Comparison of ENCODE assay signal across 1 cellular context in the genomic region with DNA sequence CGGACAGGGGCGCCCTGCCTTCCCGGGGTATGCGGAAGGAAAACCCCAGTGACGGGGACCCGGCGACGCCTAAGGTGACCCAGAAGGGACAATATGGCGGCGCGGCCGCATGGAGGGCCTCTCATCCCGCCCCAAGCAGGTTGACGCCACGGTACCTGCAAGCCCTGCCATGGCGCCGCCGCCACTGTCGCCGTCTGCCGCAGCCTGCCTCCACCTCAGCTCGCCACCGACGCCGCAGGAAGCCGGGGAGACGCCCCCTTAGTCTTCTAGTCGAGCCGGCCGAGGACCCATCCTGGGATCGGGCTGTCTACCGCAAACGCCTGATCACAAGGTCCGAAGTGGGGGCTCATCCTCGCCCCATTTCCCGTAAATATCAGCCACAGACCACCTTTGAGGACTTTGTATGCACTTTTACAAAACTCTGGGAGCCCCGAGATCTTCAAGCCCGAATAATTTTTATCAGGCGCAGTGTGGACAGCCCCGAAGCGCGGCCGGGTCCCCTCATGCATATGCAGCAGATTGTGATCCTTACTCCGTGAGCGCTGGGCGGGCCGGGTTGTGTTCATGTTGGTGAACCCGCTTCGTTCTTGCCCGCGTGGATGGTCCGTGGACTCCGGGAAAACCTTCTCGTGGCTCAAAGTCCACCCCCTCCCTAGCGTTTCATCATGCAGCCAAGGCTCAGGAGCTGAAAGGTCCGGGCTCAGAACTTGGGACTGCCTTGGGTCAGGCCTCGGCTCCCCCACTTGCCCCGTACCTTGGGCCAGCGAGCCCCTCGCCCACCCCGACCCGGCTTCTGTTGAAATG.
TF ChIP-seq lines count a peak whose summit lies in the region.

TSS of gene BLCAP (minus strand) at position 239 of the 804 bp plus-strand sequence. CDS start 8,702 bp downstream, outside the sequence.

TF ChIP-seq in HepG2, 621 proteins besides CTCF, POLR2A, EP300 and RAD21 (continued from another document and continues in another):
- TF ChIP-seq, protein P1, sequence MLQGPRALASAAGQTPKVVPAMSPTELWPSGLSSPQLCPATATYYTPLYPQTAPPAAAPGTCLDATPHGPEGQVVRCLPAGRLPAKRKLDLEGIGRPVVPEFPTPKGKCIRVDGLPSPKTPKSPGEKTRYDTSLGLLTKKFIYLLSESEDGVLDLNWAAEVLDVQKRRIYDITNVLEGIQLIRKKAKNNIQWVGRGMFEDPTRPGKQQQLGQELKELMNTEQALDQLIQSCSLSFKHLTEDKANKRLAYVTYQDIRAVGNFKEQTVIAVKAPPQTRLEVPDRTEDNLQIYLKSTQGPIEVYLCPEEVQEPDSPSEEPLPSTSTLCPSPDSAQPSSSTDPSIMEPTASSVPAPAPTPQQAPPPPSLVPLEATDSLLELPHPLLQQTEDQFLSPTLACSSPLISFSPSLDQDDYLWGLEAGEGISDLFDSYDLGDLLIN (CRISPR knock-in tag; IDR thresholded peaks at IDR 0.05; ENCODE audit: borderline replicate concordance), result peak; percentile 63; the same call in 1 of the 2 replicates
- 0 out of 2 replicates have a peak, but pooled peaks have one; percentile 68 for TF ChIP-seq ZNF660 (CRISPR knock-in tag; IDR thresholded peaks at IDR 0.05; ENCODE audit: borderline replicate concordance, low read depth)
- no peak for TF ChIP-seq PAWR (CRISPR knock-in tag; IDR thresholded peaks at IDR 0.05; ENCODE audit: borderline replicate concordance)
- TF ChIP-seq AKAP8 (CRISPR knock-in tag; IDR thresholded peaks at IDR 0.05), result 0 out of 2 replicates have a peak, but pooled peaks have one; percentile 49
- TF ChIP-seq RARA (CRISPR knock-in tag; IDR thresholded peaks at IDR 0.05), result peak; percentile 66; the same call in 1 of the 2 replicates
- TF ChIP-seq ZNF784 (CRISPR knock-in tag; IDR thresholded peaks at IDR 0.05; ENCODE audit: borderline replicate concordance), result no peak; the same call in 1 of the 2 replicates
- peak; percentile 86 for TF ChIP-seq ZNF572 (CRISPR knock-in tag; IDR thresholded peaks at IDR 0.05)
- TF ChIP-seq REST (IDR thresholded peaks at IDR 0.05; ENCODE audit: borderline replicate concordance in 1 of 2, low read depth in 1 of 2, low read length in 2 of 2), result peak in 1 of 2 experiments; percentile 56; a peak in 1 of 4 replicates
- no peak for TF ChIP-seq ZNF326 (CRISPR knock-in tag; IDR thresholded peaks at IDR 0.05; ENCODE audit: borderline replicate concordance)
- no peak for TF ChIP-seq PRPF4 (IDR thresholded peaks at IDR 0.05; ENCODE audit: low read depth, low read length, poor library complexity, severe bottlenecking)
- no peak for TF ChIP-seq NCOA5 (CRISPR knock-in tag; IDR thresholded peaks at IDR 0.05)
- TF ChIP-seq ATM (IDR thresholded peaks at IDR 0.05; ENCODE audit: borderline replicate concordance), result no peak
- TF ChIP-seq ZNF775 (CRISPR knock-in tag; IDR thresholded peaks at IDR 0.05; ENCODE audit: borderline replicate concordance), result peak; percentile 82; the same call in 1 of the 2 replicates
- no peak for TF ChIP-seq SCMH1 (CRISPR knock-in tag; IDR thresholded peaks at IDR 0.05; ENCODE audit: borderline replicate concordance)
- TF ChIP-seq ZBTB4 (CRISPR knock-in tag; IDR thresholded peaks at IDR 0.05; ENCODE audit: borderline replicate concordance), result 0 out of 2 replicates have a peak, but pooled peaks have one; percentile 70
- TF ChIP-seq RBM22 (optimal IDR thresholded peaks at IDR 0.05; ENCODE audit: low read length), result peak; percentile 17
- TF ChIP-seq KLF6 (CRISPR knock-in tag; IDR thresholded peaks at IDR 0.05), result peak; percentile 95
- peak; percentile 90; the same call in 1 of the 2 replicates for TF ChIP-seq ZNF253 (CRISPR knock-in tag; IDR thresholded peaks at IDR 0.05; ENCODE audit: borderline replicate concordance)
- TF ChIP-seq ZNF296 (CRISPR knock-in tag; conservative IDR thresholded peaks at IDR 0.05), result no peak; the same call in none of the 2 replicates
- TF ChIP-seq MTF1 (CRISPR knock-in tag; IDR thresholded peaks at IDR 0.05), result no peak
- TF ChIP-seq ZNF557 (CRISPR knock-in tag; IDR thresholded peaks at IDR 0.05), result peak; percentile 90; the same call in 1 of the 2 replicates
- no peak for TF ChIP-seq ZNF101 (CRISPR knock-in tag; IDR thresholded peaks at IDR 0.05; ENCODE audit: borderline replicate concordance, low read depth)
- peak; percentile 97 for TF ChIP-seq ZNF501 (CRISPR knock-in tag; IDR thresholded peaks at IDR 0.05)
- peak; percentile 88; the same call in 1 of the 2 replicates for TF ChIP-seq ARHGAP35 (CRISPR knock-in tag; IDR thresholded peaks at IDR 0.05; ENCODE audit: borderline replicate concordance)
- peak; percentile 46; the same call in 1 of the 2 replicates for TF ChIP-seq ZNF441 (CRISPR knock-in tag; IDR thresholded peaks at IDR 0.05; ENCODE audit: borderline replicate concordance)
- TF ChIP-seq, protein P2, sequence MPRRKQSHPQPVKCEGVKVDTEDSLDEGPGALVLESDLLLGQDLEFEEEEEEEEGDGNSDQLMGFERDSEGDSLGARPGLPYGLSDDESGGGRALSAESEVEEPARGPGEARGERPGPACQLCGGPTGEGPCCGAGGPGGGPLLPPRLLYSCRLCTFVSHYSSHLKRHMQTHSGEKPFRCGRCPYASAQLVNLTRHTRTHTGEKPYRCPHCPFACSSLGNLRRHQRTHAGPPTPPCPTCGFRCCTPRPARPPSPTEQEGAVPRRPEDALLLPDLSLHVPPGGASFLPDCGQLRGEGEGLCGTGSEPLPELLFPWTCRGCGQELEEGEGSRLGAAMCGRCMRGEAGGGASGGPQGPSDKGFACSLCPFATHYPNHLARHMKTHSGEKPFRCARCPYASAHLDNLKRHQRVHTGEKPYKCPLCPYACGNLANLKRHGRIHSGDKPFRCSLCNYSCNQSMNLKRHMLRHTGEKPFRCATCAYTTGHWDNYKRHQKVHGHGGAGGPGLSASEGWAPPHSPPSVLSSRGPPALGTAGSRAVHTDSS (CRISPR knock-in tag; conservative IDR thresholded peaks at IDR 0.05), result no peak
- TF ChIP-seq HCFC1 (IDR thresholded peaks at IDR 0.05; ENCODE audit: low read depth, low read length), result peak; percentile 64
- TF ChIP-seq NCOA2 (CRISPR knock-in tag; IDR thresholded peaks at IDR 0.05), result peak; percentile 66; the same call in 1 of the 2 replicates
- TF ChIP-seq ZNF552 (CRISPR knock-in tag; IDR thresholded peaks at IDR 0.05; ENCODE audit: borderline replicate concordance), result peak; percentile 16; the same call in 1 of the 2 replicates
- peak; percentile 52 for TF ChIP-seq ZNF580 (CRISPR knock-in tag; IDR thresholded peaks at IDR 0.05; ENCODE audit: borderline replicate concordance, low read depth)
- peak; percentile 77 for TF ChIP-seq ZNF256 (CRISPR knock-in tag; conservative IDR thresholded peaks at IDR 0.05)
- TF ChIP-seq CREBL2 (CRISPR knock-in tag; IDR thresholded peaks at IDR 0.05; ENCODE audit: borderline replicate concordance), result peak; percentile 49; the same call in 1 of the 2 replicates
- no peak; the same call in 1 of the 2 replicates for TF ChIP-seq CENPT (CRISPR knock-in tag; IDR thresholded peaks at IDR 0.05; ENCODE audit: low read depth)
- peak; percentile 96 for TF ChIP-seq HNF4A (CRISPR knock-in tag; IDR thresholded peaks at IDR 0.05)
- TF ChIP-seq ZNF569 (CRISPR knock-in tag; IDR thresholded peaks at IDR 0.05; ENCODE audit: borderline replicate concordance), result peak; percentile 62; the same call in 1 of the 2 replicates
- TF ChIP-seq SIX1 (CRISPR knock-in tag; IDR thresholded peaks at IDR 0.05; ENCODE audit: borderline replicate concordance), result no peak; the same call in 1 of the 2 replicates
- TF ChIP-seq ZNF180 (CRISPR knock-in tag; IDR thresholded peaks at IDR 0.05; ENCODE audit: borderline replicate concordance, low read depth), result no peak; the same call in 1 of the 2 replicates
- TF ChIP-seq ZBTB38 (CRISPR knock-in tag; IDR thresholded peaks at IDR 0.05), result peak; percentile 67; the same call in 1 of the 2 replicates
- no peak for TF ChIP-seq ZFAT (CRISPR knock-in tag; conservative IDR thresholded peaks at IDR 0.05)
- peak; percentile 71 for TF ChIP-seq ZNF333 (CRISPR knock-in tag; IDR thresholded peaks at IDR 0.05; ENCODE audit: borderline replicate concordance)
- TF ChIP-seq HNF1A (IDR thresholded peaks at IDR 0.05; ENCODE audit: low read depth), result 0 out of 2 replicates have a peak, but pooled peaks have one; percentile 15
- peak; percentile 60 for TF ChIP-seq HNF1A (CRISPR knock-in tag; IDR thresholded peaks at IDR 0.05; ENCODE audit: borderline replicate concordance)
- TF ChIP-seq FOXK2 (IDR thresholded peaks at IDR 0.05), result peak; percentile 62
- peak; percentile 70; the same call in 1 of the 2 replicates for TF ChIP-seq KDM1A (CRISPR knock-in tag; IDR thresholded peaks at IDR 0.05)
